In the genomic region with DNA sequence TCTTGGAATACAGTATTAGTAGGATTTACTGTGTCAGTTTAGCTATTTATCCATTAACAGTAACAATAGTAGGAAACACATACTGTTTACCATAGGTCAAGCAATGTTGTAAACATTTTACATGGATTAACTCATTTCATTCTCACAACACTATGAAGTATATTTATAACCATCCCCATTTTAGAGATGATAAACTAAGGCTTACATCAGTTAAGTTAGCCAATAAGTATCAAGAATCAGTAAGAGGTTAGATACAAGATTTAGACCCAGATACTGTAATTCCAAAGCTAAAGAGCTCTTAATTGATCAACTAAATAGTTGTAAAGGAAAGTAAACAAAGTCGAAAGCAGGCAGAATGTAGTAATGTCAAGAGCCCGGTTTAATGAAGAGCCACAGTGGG, we compare ENCODE assay signal across 8 cellular contexts. TPM values are rescaled to one million over a fixed set of nuclear protein-coding genes. Genes with fewer than 3 reads are reported as not detected.
DNase-seq lines count a peak whose midpoint lies in the region; ATAC-seq and TF ChIP-seq lines count a peak whose summit lies in the region.

No MANE protein-coding gene starts in this region.

- H3K9me3 Mint-ChIP-seq in stimulated activated naive CD8-positive, alpha-beta T cell treated with anti-CD3 and anti-CD28 coated beads, Interleukin-15, Interleukin-2, amounts not matched to agents 100 ng/mL and 50 ng/mL, for 24 hours, result no peaks in the 10 kb centered on the region

- WGBS in mesodermal cell (ENCODE audit: insufficient coverage in 2 of 2), 2 experiments, result 50% methylated on average over 1 of the region's 2 CpGs; no CpG with 5 or more reads in 1 of the 2 experiments

- no peaks in the 10 kb centered on the region for H3K27me3 Mint-ChIP-seq in stimulated activated naive CD8-positive, alpha-beta T cell treated with anti-CD3 and anti-CD28 coated beads, Interleukin-15, Interleukin-2, amounts not matched to agents 100 ng/mL and 50 ng/mL, for 24 hours

- no peaks in the 10 kb centered on the region for H3K36me3 Mint-ChIP-seq in stimulated activated naive CD8-positive, alpha-beta T cell treated with anti-CD3 and anti-CD28 coated beads, Interleukin-15, Interleukin-2, amounts not matched to agents 100 ng/mL and 50 ng/mL, for 24 hours (ENCODE audit: low read depth)

- no peaks in the 10 kb centered on the region for H3K9me3 ChIP-seq in mesodermal cell (ENCODE audit: control insufficient read depth, low read length)

- peaks cover 44% of the 10 kb centered on the region for H3K4me1 Mint-ChIP-seq in stimulated activated naive CD8-positive, alpha-beta T cell treated with anti-CD3 and anti-CD28 coated beads, Interleukin-15, Interleukin-2, amounts not matched to agents 100 ng/mL and 50 ng/mL, for 24 hours (ENCODE audit: low read depth)

- in situ Hi-C loops in brain microvascular endothelial cell (cut with HindIII; ENCODE audit: low pct_ligation_motif_present, low sequenced_read_pairs), result no loop called here

- no peak for DNase-seq in stimulated activated naive CD8-positive, alpha-beta T cell treated with anti-CD3 and anti-CD28 coated beads, Interleukin-15, Interleukin-2, amounts not matched to agents 100 U/mL and 50 U/mL, for 24 hours
- no peak for DNase-seq in brain microvascular endothelial cell
- no peak for DNase-seq in cerebellar cortex (ENCODE audit: low spot score)
- no peak for DNase-seq in NCI-H146 (lab: John Stamatoyannopoulos, UW)

- H3K36me3 ChIP-seq in brain microvascular endothelial cell (replicated peaks) (no peaks in the 10 kb centered on the region), mesodermal cell (ENCODE audit: control insufficient read depth, insufficient read depth, low read length) (peaks cover 6% of the 10 kb centered on the region)

- H3K4me1 ChIP-seq in mesodermal cell (ENCODE audit: control insufficient read depth, insufficient read depth, low read length, poor library complexity, severe bottlenecking), result no peaks in the 10 kb centered on the region

- H3K4me3 ChIP-seq in brain microvascular endothelial cell (ENCODE audit: low read depth, low read length) (peak overlapping the region; percentile 91), mesodermal cell (ENCODE audit: extremely low read depth, insufficient read depth, low read length, poor library complexity, severe bottlenecking) (peak overlapping the region; percentile 93)

- ATAC-seq in stimulated activated naive CD8-positive, alpha-beta T cell treated with anti-CD3 and anti-CD28 coated beads, Interleukin-15, Interleukin-2, amounts not matched to agents 100 U/mL and 50 U/mL, for 24 hours, result no peak
- ATAC-seq in GM19467 (IDR thresholded peaks at IDR 0.05; ENCODE audit: unreplicated experiment) (no peak), GM21619 (IDR thresholded peaks at IDR 0.05; ENCODE audit: unreplicated experiment) (no peak)

- peak overlapping the region; percentile 93 for H3K4me3 Mint-ChIP-seq in stimulated activated naive CD8-positive, alpha-beta T cell treated with anti-CD3 and anti-CD28 coated beads, Interleukin-15, Interleukin-2, amounts not matched to agents 100 ng/mL and 50 ng/mL, for 24 hours

- no peaks in the 10 kb centered on the region for H3K27me3 ChIP-seq in brain microvascular endothelial cell (replicated peaks)

- TF ChIP-seq CTCF in brain microvascular endothelial cell (IDR thresholded peaks at IDR 0.05; ENCODE audit: low read depth, low read length, missing control alignments), result no peak

- H3K27ac ChIP-seq in brain microvascular endothelial cell, result no peak overlapping the region
- no peak overlapping the region for H3K27ac ChIP-seq in mesodermal cell (ENCODE audit: low read depth, low read length, severe bottlenecking)

- H3K27ac Mint-ChIP-seq in stimulated activated naive CD8-positive, alpha-beta T cell treated with anti-CD3 and anti-CD28 coated beads, Interleukin-15, Interleukin-2, amounts not matched to agents 100 ng/mL and 50 ng/mL, for 24 hours, result peak overlapping the region; percentile 49

RNA-seq across cellular contexts. Expression of gene SYNJ2BP, which starts 1.1 kb away (rescaled TPM):
- 14.6 TPM for polyA plus RNA-seq in mesodermal cell (2013, experiment 1 of 2)
- 17.4 TPM for polyA plus RNA-seq in mesodermal cell (2013, experiment 2 of 2)

RNA-seq across cellular contexts. Expression of gene ADAM21, which starts 36.2 kb away (rescaled TPM):
- polyA plus RNA-seq in mesodermal cell (2013, experiment 1 of 2), result 0.18 TPM
- polyA plus RNA-seq in mesodermal cell (2013, experiment 2 of 2), result not detected

RNA-seq across cellular contexts. Expression of gene COX16, which starts 56.3 kb away (rescaled TPM):
- polyA plus RNA-seq in mesodermal cell (2013, experiment 1 of 2), result 48.8 TPM
- polyA plus RNA-seq in mesodermal cell (2013, experiment 2 of 2), result 49.5 TPM
